In the genomic region with DNA sequence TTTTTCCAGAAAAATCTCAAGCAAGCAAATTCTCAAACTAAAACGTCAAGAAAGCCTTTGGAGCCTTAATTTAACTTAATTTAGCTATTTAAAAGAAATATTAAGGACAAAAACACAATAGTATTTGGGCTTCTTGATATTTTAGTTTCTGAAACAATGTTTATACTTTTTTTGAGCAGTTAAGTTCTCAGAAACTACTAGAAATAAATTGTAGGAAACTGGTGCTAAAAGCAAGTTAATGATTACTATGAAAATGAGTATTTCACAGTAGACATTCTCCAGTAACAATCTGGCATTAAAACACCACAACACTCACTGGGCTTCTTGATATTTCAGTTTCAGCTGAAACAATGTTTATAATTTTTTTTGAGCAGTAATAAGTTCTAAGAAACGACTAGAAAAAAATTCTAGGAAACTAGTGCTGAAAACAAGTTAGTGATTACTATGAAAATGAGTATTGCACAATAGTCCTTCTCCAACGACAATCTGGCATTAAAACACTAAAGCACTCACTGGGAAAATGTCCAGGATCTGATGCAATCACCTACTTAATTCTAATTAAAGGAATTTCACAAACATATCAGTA, we compare ENCODE assay signal across 8 cellular contexts. TPM values are rescaled to one million over a fixed set of nuclear protein-coding genes. Genes with fewer than 3 reads are reported as not detected.
A peak's percentile ranks its signal among the peaks of the same experiment; 100 is the strongest.
DNase-seq lines count a peak whose midpoint lies in the region; ATAC-seq and TF ChIP-seq lines count a peak whose summit lies in the region.

No MANE protein-coding gene starts in this region.

- TF ChIP-seq POLR2A in esophagus squamous epithelium (IDR thresholded peaks at IDR 0.05): no peak

- H3K4me1 ChIP-seq in CD4-positive, CD25-positive, alpha-beta regulatory T cell (ENCODE audit: control insufficient read depth, insufficient read depth, low read length, poor library complexity, severe bottlenecking): peaks cover 18% of the 10 kb centered on the region
- peaks cover 14% of the 10 kb centered on the region for H3K4me1 ChIP-seq in mucosa of descending colon (ENCODE audit: low read depth)
- H3K4me1 ChIP-seq in esophagus squamous epithelium: peaks cover 5 to 50% (median 32%) of the 10 kb centered on the region in 3 donors

- peak overlapping the region; percentile 14 for H3K4me3 ChIP-seq in CD4-positive, CD25-positive, alpha-beta regulatory T cell (ENCODE audit: low read depth, low read length)
- H3K4me3 ChIP-seq in choroid plexus epithelial cell (ENCODE audit: low read depth, low read length): no peak overlapping the region
- no peak overlapping the region for H3K4me3 ChIP-seq in mucosa of descending colon
- no peak overlapping the region for H3K4me3 ChIP-seq in esophagus squamous epithelium

- WGBS in esophagus squamous epithelium, 2 donors: 19 to 26% methylated on average over 3 of the region's 3 CpGs

- no peaks in the 10 kb centered on the region for H3K9me3 ChIP-seq in CD4-positive, CD25-positive, alpha-beta regulatory T cell (ENCODE audit: control insufficient read depth in 2 of 2, low read length in 2 of 2)
- H3K9me3 ChIP-seq in mucosa of descending colon (no peaks in the 10 kb centered on the region), esophagus squamous epithelium (no peaks in the 10 kb centered on the region)

- no peaks in the 10 kb centered on the region for H3K27me3 Mint-ChIP-seq in CD4-positive, CD25-positive, alpha-beta regulatory T cell

- H3K4me3 Mint-ChIP-seq in CD4-positive, CD25-positive, alpha-beta regulatory T cell: peak overlapping the region in 3 of 4 donors; percentile 11 to 43 (median 36)

- TF ChIP-seq CTCF in choroid plexus epithelial cell (conservative IDR thresholded peaks at IDR 0.05; ENCODE audit: low read depth, low read length) (no peak), mucosa of descending colon (IDR thresholded peaks at IDR 0.05) (no peak), esophagus squamous epithelium (IDR thresholded peaks at IDR 0.05) (no peak)

- H3K27me3 ChIP-seq in CD4-positive, CD25-positive, alpha-beta regulatory T cell (ENCODE audit: control insufficient read depth, insufficient read depth, low read length): no peaks in the 10 kb centered on the region
- no peaks in the 10 kb centered on the region for H3K27me3 ChIP-seq in esophagus squamous epithelium

- ATAC-seq in CD4-positive, CD25-positive, alpha-beta regulatory T cell (ENCODE audit: low read depth in 2 of 2): peak; percentile 84 to 90
- ATAC-seq in mucosa of descending colon: peak; percentile 31
- no peak for ATAC-seq in GM21526 (IDR thresholded peaks at IDR 0.05; ENCODE audit: low FRiP score, unreplicated experiment)

- DNase-seq in CD4-positive, CD25-positive, alpha-beta regulatory T cell: peak in 1 of 3 donors; percentile 90
- DNase-seq in MV-4-11 (lab: John Stamatoyannopoulos, UW): peak; percentile 87
- DNase-seq in choroid plexus epithelial cell (ENCODE audit: low read depth): peak; percentile 89
- DNase-seq in mucosa of descending colon: peak in 1 of 3 donors; percentile 53
- DNase-seq in esophagus squamous epithelium (lab: John Stamatoyannopoulos, UW): no peak
- DNase-seq in SKM-1 treated with dmso at 0.1 percent for 144 hours (lab: John Stamatoyannopoulos, UW; ENCODE audit: unreplicated experiment): no peak
- no peak for DNase-seq in NCI-H774 (lab: John Stamatoyannopoulos, UW)

- H3K9me3 Mint-ChIP-seq in CD4-positive, CD25-positive, alpha-beta regulatory T cell: no peaks in the 10 kb centered on the region

- no peak overlapping the region for H3K27ac ChIP-seq in CD4-positive, CD25-positive, alpha-beta regulatory T cell (ENCODE audit: insufficient read depth, low read length, poor library complexity, severe bottlenecking)
- peak overlapping the region in 2 of 4 donors; percentile 48 to 73 for H3K27ac ChIP-seq in esophagus squamous epithelium

- peaks cover 5% of the 10 kb centered on the region for H3K36me3 ChIP-seq in CD4-positive, CD25-positive, alpha-beta regulatory T cell (ENCODE audit: control insufficient read depth, insufficient read depth, low read length)
- H3K36me3 ChIP-seq in mucosa of descending colon (ENCODE audit: low read depth): no peaks in the 10 kb centered on the region
- no peaks in the 10 kb centered on the region for H3K36me3 ChIP-seq in esophagus squamous epithelium

- peaks cover 49 to 68% (median 60%) of the 10 kb centered on the region in 4 donors for H3K4me1 Mint-ChIP-seq in CD4-positive, CD25-positive, alpha-beta regulatory T cell

- peaks cover 23% of the 10 kb centered on the region for H3K36me3 Mint-ChIP-seq in CD4-positive, CD25-positive, alpha-beta regulatory T cell

- H3K27ac Mint-ChIP-seq in CD4-positive, CD25-positive, alpha-beta regulatory T cell: peak overlapping the region; percentile 59 to 88 (median 67)

- intact Hi-C loops in mucosa of descending colon (cut with DNase I, micrococcal nuclease): no loop called here
- intact Hi-C loops in esophagus squamous epithelium (cut with DNase I): loop anchor here (10.0 kb wide), 1 partner anchor 49 kb away; a partner anchor contains a TSS

RNA-seq across cellular contexts. Expression of a gene that starts 45.1 kb away (rescaled TPM):
- total RNA-seq in CD4-positive, CD25-positive, alpha-beta regulatory T cell: 66.5 TPM
- polyA plus RNA-seq in CD4-positive, CD25-positive, alpha-beta regulatory T cell: 10 to 100 TPM; 53.0 to 65.2 (median 56.8) TPM
- total RNA-seq in mucosa of descending colon (10 to 100 TPM; 65.6 to 82.2 (median 76.0) TPM), esophagus squamous epithelium (10 to 100 TPM in 2 of 4 donors, 1 to 10 TPM in 2; 7.9 to 32.8 (median 13.7) TPM)

RNA-seq across cellular contexts. Expression of a gene that starts 45.4 kb away (rescaled TPM):
- 11.0 TPM for total RNA-seq in CD4-positive, CD25-positive, alpha-beta regulatory T cell
- 10 to 100 TPM; 34.2 to 44.2 (median 35.6) TPM for polyA plus RNA-seq in CD4-positive, CD25-positive, alpha-beta regulatory T cell
- 10 to 100 TPM; 47.4 to 79.1 (median 62.1) TPM for total RNA-seq in mucosa of descending colon
- total RNA-seq in esophagus squamous epithelium: 10 to 100 TPM in 3 of 4 donors, 1 to 10 TPM in 1; 4.8 to 18.2 (median 14.6) TPM

RNA-seq across cellular contexts. Expression of a gene that starts 49.0 kb away (rescaled TPM):
- 7.0 TPM for total RNA-seq in CD4-positive, CD25-positive, alpha-beta regulatory T cell
- polyA plus RNA-seq in CD4-positive, CD25-positive, alpha-beta regulatory T cell: 1 to 10 TPM in 2 of 4 donors, under 1 TPM in 2; 0.23 to 2.5 (median 1.0) TPM
- total RNA-seq in mucosa of descending colon (1 to 10 TPM in 2 of 3 donors, under 1 TPM in 1; 0.93 to 3.5 (median 2.1) TPM), esophagus squamous epithelium (1 to 10 TPM in 1 of 4 donors, under 1 TPM in 3; 0.19 to 5.1 (median 0.52) TPM)

Comparison
In these comparisons a context has a peak if more than half of its experiments do, and no peak if none do; other contexts are left out.
1. DNase-seq: peak in MV-4-11 (single experiment) and choroid plexus epithelial cell (single experiment); none in esophagus squamous epithelium (single experiment), SKM-1 treated with dmso at 0.1 percent for 144 hours (single experiment) and NCI-H774 (single experiment).